ENCODE assay signal across 13 cellular contexts in genomic region chr20:32450484-32451061, GRCh38.
DNase-seq lines count a peak whose midpoint lies in the region; ATAC-seq and TF ChIP-seq lines count a peak whose summit lies in the region.
"Had no signal": no experiment of that assay in that cellular context is flagged by ENCODE, and none has a peak within 500 bp of the region (broad histone marks: within the 10 kb centered on the region; RNA-seq: fewer than 3 reads in every experiment).

No MANE protein-coding gene starts in this region.

- peaks cover 0 to 4% (median 0%) of the 10 kb centered on the region in 3 donors for H3K27me3 Mint-ChIP-seq in CD14-positive monocyte (ENCODE audit: low read depth in 3 of 3)
- no peaks in the 10 kb centered on the region for H3K27me3 Mint-ChIP-seq in central memory CD8-positive, alpha-beta T cell
- H3K27me3 Mint-ChIP-seq: activated CD4-positive, alpha-beta T cell treated with anti-CD3 and anti-CD28 coated beads, Interleukin-2, amount 10 ng/mL, durations not matched to agents 7 days and 5 days had no signal

- TF ChIP-seq RAD21 in neural cell (conservative IDR thresholded peaks at IDR 0.05): no peak

- H3F3A ChIP-seq in neural cell (ENCODE audit: insufficient read depth, low read length, poor library complexity, severe bottlenecking): no peaks in the 10 kb centered on the region

- peaks cover 57 to 69% of the 10 kb centered on the region in 2 donors for H3K36me3 Mint-ChIP-seq in CD14-positive monocyte
- H3K36me3 Mint-ChIP-seq in central memory CD8-positive, alpha-beta T cell (ENCODE audit: insufficient read depth): peaks cover 37% of the 10 kb centered on the region

- TF ChIP-seq CTCF in CD14-positive monocyte (IDR thresholded peaks at IDR 0.05) (no peak), neural cell (IDR thresholded peaks at IDR 0.05; ENCODE audit: poor library complexity, severe bottlenecking) (no peak)

- no peaks in the 10 kb centered on the region for H3K9me3 ChIP-seq in neural cell (ENCODE audit: low read length)

- no peaks in the 10 kb centered on the region for H4K20me1 ChIP-seq in neural cell (ENCODE audit: insufficient read depth)

- peaks cover 32% of the 10 kb centered on the region for H3K4me1 Mint-ChIP-seq in CD14-positive monocyte
- peaks cover 17% of the 10 kb centered on the region for H3K4me1 Mint-ChIP-seq in central memory CD8-positive, alpha-beta T cell

- no peaks in the 10 kb centered on the region for H3K27me3 ChIP-seq in H7 (ENCODE audit: control insufficient read depth, insufficient read depth, low read length)
- no peaks in the 10 kb centered on the region for H3K27me3 ChIP-seq in neural cell (ENCODE audit: insufficient read depth, low read depth, low read length)

- no peak for DNase-seq in CD14-positive monocyte (ENCODE audit: low spot score)
- DNase-seq in H7: peak; percentile 50
- DNase-seq in central memory CD8-positive, alpha-beta T cell (ENCODE audit: low spot score in 2 of 2): no peak
- DNase-seq in EL: no peak
- no peak for DNase-seq in germinal center (ENCODE audit: low spot score)
- DNase-seq: activated CD4-positive, alpha-beta T cell treated with anti-CD3 and anti-CD28 coated beads, Interleukin-2, amount 10 ng/mL, durations not matched to agents 7 days and 5 days; activated effector memory CD4-positive, alpha-beta T cell treated with anti-CD3 and anti-CD28 coated beads, Interleukin-2, amount 50 U/mL, for 16 hours; HCEC 1CT; T-helper 2 cell had no signal

- intact Hi-C loops in CD14-positive monocyte (cut with micrococcal nuclease): no loop called here

- H3K9me3 Mint-ChIP-seq in CD14-positive monocyte: peaks cover 0 to 2% (median 0%) of the 10 kb centered on the region in 7 donors
- no peaks in the 10 kb centered on the region for H3K9me3 Mint-ChIP-seq in central memory CD8-positive, alpha-beta T cell
- H3K9me3 Mint-ChIP-seq: activated CD4-positive, alpha-beta T cell treated with anti-CD3 and anti-CD28 coated beads, Interleukin-2, amount 10 ng/mL, durations not matched to agents 7 days and 5 days had no signal

- peak overlapping the region; percentile 58 for H3K27ac ChIP-seq in neural cell (ENCODE audit: low read length)
- H3K27ac ChIP-seq: C4-2B had no signal

- H3K4me2 ChIP-seq in neural cell (ENCODE audit: low read length): no peak overlapping the region

- H3K27ac Mint-ChIP-seq in CD14-positive monocyte: peak overlapping the region in 4 of 7 donors; percentile 13 to 79 (median 46)
- H3K27ac Mint-ChIP-seq in central memory CD8-positive, alpha-beta T cell (ENCODE audit: low read depth): peak overlapping the region; percentile 68

- H3K4me3 ChIP-seq in H7 (ENCODE audit: insufficient read depth, low read depth, low read length) (no peak overlapping the region), neural cell (ENCODE audit: low read length) (peak overlapping the region; percentile 34)

- TF ChIP-seq EP300 in neural cell (conservative IDR thresholded peaks at IDR 0.05; ENCODE audit: poor library complexity, severe bottlenecking): no peak

- peak overlapping the region; percentile 12 for H3K9ac ChIP-seq in neural cell (ENCODE audit: low read length)

- H3K4me3 Mint-ChIP-seq in CD14-positive monocyte: no peak overlapping the region
- H3K4me3 Mint-ChIP-seq in central memory CD8-positive, alpha-beta T cell: no peak overlapping the region
- H3K4me3 Mint-ChIP-seq: activated CD4-positive, alpha-beta T cell treated with anti-CD3 and anti-CD28 coated beads, Interleukin-2, amount 10 ng/mL, durations not matched to agents 7 days and 5 days had no signal

- ATAC-seq in central memory CD8-positive, alpha-beta T cell (replicated peaks; ENCODE audit: extremely low read depth, poor library complexity, severe bottlenecking): no peak
- ATAC-seq in GM21515 (IDR thresholded peaks at IDR 0.05; ENCODE audit: unreplicated experiment): no peak
- ATAC-seq in GM19395 (IDR thresholded peaks at IDR 0.05; ENCODE audit: unreplicated experiment): no peak

- peaks cover 13% of the 10 kb centered on the region for H3K79me2 ChIP-seq in neural cell (replicated peaks; ENCODE audit: insufficient read depth, low read length)

- no peaks in the 10 kb centered on the region for H3K9me2 ChIP-seq in neural cell (ENCODE audit: insufficient read depth, low read length)

- no peak overlapping the region for H2AFZ ChIP-seq in neural cell (ENCODE audit: low read depth, low read length)

- H3K36me3 ChIP-seq in H7 (replicated peaks; ENCODE audit: control insufficient read depth, insufficient read depth, low read length): peaks cover 59% of the 10 kb centered on the region
- H3K36me3 ChIP-seq in neural cell (ENCODE audit: insufficient read depth, low read length): no peaks in the 10 kb centered on the region

TF ChIP-seq in neural cell, 6 proteins besides CTCF, POLR2A, EP300 and RAD21:
- TF ChIP-seq MXI1 (conservative IDR thresholded peaks at IDR 0.05; ENCODE audit: poor library complexity, severe bottlenecking): no peak
- no peak for TF ChIP-seq TAF1 (IDR thresholded peaks at IDR 0.05; ENCODE audit: low read depth)
- TF ChIP-seq SMC3 (conservative IDR thresholded peaks at IDR 0.05; ENCODE audit: poor library complexity): no peak
- TF ChIP-seq EZH2 (IDR thresholded peaks at IDR 0.05; ENCODE audit: borderline replicate concordance, insufficient read depth, low read length, poor library complexity, severe bottlenecking): no peak
- no peak for TF ChIP-seq REST (IDR thresholded peaks at IDR 0.05; ENCODE audit: borderline replicate concordance)
- no peak for TF ChIP-seq POLR2AphosphoS5 (IDR thresholded peaks at IDR 0.05)
